1 cellular context compared by ENCODE assay signal in genomic region chr5:75235711-75236110, GRCh38.
TF ChIP-seq lines count a peak whose summit lies in the region.

No MANE protein-coding gene starts in this region.

TF ChIP-seq in H1, 55 proteins besides CTCF, POLR2A, EP300 and RAD21:
- TF ChIP-seq YY1 (IDR thresholded peaks at IDR 0.05; ENCODE audit: low read depth, low read length) (no peak), POLR2AphosphoS5 (IDR thresholded peaks at IDR 0.05; ENCODE audit: low read depth, low read length) (no peak), SUZ12 (IDR thresholded peaks at IDR 0.05; ENCODE audit: low read length) (no peak), JUND (IDR thresholded peaks at IDR 0.05; ENCODE audit: low read length) (no peak), SP2 (IDR thresholded peaks at IDR 0.05; ENCODE audit: low read length) (no peak), RNF2 (IDR thresholded peaks at IDR 0.05; ENCODE audit: borderline replicate concordance, low read depth, low read length, missing control alignments, poor library complexity, severe bottlenecking) (no peak), CHD1 (IDR thresholded peaks at IDR 0.05; ENCODE audit: low read depth, low read length) (no peak), FOSL1 (IDR thresholded peaks at IDR 0.05; ENCODE audit: insufficient read depth, low read depth, low read length) (no peak), SIN3A (conservative IDR thresholded peaks at IDR 0.05 in 1 of 2, IDR thresholded peaks at IDR 0.05 in 1 of 2; ENCODE audit: low read depth in 1 of 2, low read length in 2 of 2) (no peak), ATF2 (IDR thresholded peaks at IDR 0.05; ENCODE audit: low read length) (no peak), GTF2F1 (IDR thresholded peaks at IDR 0.05; ENCODE audit: borderline replicate concordance, low read depth, low read length) (no peak), TCF12 (IDR thresholded peaks at IDR 0.05; ENCODE audit: low read depth, low read length) (no peak), SP4 (IDR thresholded peaks at IDR 0.05; ENCODE audit: low read length) (no peak), PHF8 (conservative IDR thresholded peaks at IDR 0.05; ENCODE audit: low read depth, low read length) (no peak), KDM4A (IDR thresholded peaks at IDR 0.05; ENCODE audit: low read depth, low read length, severe bottlenecking) (no peak)
